In the genomic region with DNA sequence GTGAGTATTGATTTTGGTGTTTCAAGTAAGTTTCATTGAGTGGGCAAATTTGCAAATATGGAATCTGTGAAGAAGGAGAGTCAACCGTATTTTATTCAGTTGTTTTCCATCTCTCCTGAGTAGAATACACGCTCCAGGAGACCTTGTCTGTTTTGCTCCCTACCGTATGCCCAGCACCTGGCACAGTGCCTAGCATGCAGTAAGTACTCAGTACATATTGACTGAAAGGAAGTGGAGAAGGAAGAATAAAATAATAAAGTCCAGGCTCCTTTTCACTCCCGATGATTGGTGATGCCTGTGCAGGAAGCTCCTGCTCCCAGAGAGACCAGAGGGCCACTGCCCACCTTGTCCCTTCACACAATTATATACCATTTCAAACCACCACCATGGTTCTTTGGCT, we compare ENCODE assay signal across 12 cellular contexts. TPM values are rescaled to one million over a fixed set of nuclear protein-coding genes. Genes with fewer than 3 reads are reported as not detected.
DNase-seq lines count a peak whose midpoint lies in the region; ATAC-seq and TF ChIP-seq lines count a peak whose summit lies in the region.
"Had no signal": no experiment of that assay in that cellular context is flagged by ENCODE, and none has a peak within 500 bp of the region (broad histone marks: within the 10 kb centered on the region; RNA-seq: fewer than 3 reads in every experiment).

No MANE protein-coding gene starts in this region.

- no peaks in the 10 kb centered on the region for H3K9me3 Mint-ChIP-seq in activated T-cell treated with anti-CD3 and anti-CD28 coated beads, Interleukin-2, amount 50 U/mL, for 4 hours
- H3K9me3 Mint-ChIP-seq: naive thymus-derived CD8-positive, alpha-beta T cell; T-helper 2 cell treated with Interferon-gamma antibody and Interleukin-4, amounts not matched to agents 5 μg/mL and 100 μg/mL, for 36 hours had no signal

- DNase-seq in DMS 273 (lab: John Stamatoyannopoulos, UW; ENCODE audit: unreplicated experiment) = peak; percentile 53
- no peak for DNase-seq in DMS 273 treated with DMSO at 0.1 percent for 48 hours (lab: John Stamatoyannopoulos, UW)
- peak; percentile 78 for DNase-seq in NCI-H446 treated with DMSO at 0.1 percent for 48 hours (lab: John Stamatoyannopoulos, UW)
- DNase-seq in colonic mucosa = peak; percentile 77
- no peak for DNase-seq in activated effector memory CD4-positive, alpha-beta T cell treated with Interleukin-2 at 50 U/mL for 16 hours
- DNase-seq in stimulated activated CD8-positive, alpha-beta memory T cell treated with anti-CD3 and anti-CD28 coated beads, Interleukin-4, amount 100 ng/mL, for 48 hours = no peak
- DNase-seq in activated T-cell treated with anti-CD3 and anti-CD28 coated beads, Interleukin-2, amount 50 U/mL, for 4 hours = no peak
- DNase-seq: 8988T; erythroblast; naive thymus-derived CD8-positive, alpha-beta T cell had no signal

- no peaks in the 10 kb centered on the region for H3K36me3 ChIP-seq in colonic mucosa

- H3K27me3 Mint-ChIP-seq in activated T-cell treated with anti-CD3 and anti-CD28 coated beads, Interleukin-2, amount 50 U/mL, for 4 hours (ENCODE audit: low read depth) = peaks cover 2% of the 10 kb centered on the region

- no peaks in the 10 kb centered on the region for H3K27me3 ChIP-seq in colonic mucosa

- no peaks in the 10 kb centered on the region for H3K36me3 Mint-ChIP-seq in activated T-cell treated with anti-CD3 and anti-CD28 coated beads, Interleukin-2, amount 50 U/mL, for 4 hours (ENCODE audit: insufficient read depth)
- H3K36me3 Mint-ChIP-seq: naive thymus-derived CD8-positive, alpha-beta T cell had no signal

- no peaks in the 10 kb centered on the region for H3K9me3 ChIP-seq in colonic mucosa

- no peak overlapping the region for H3K9ac ChIP-seq in colonic mucosa (ENCODE audit: low read depth in 2 of 2, low read length in 2 of 2)

- no peak overlapping the region for H3K4me3 Mint-ChIP-seq in activated T-cell treated with anti-CD3 and anti-CD28 coated beads, Interleukin-2, amount 50 U/mL, for 4 hours
- H3K4me3 Mint-ChIP-seq: naive thymus-derived CD8-positive, alpha-beta T cell; T-helper 2 cell treated with Interferon-gamma antibody and Interleukin-4, amounts not matched to agents 5 μg/mL and 100 μg/mL, for 36 hours had no signal

- intact Hi-C loops in colonic mucosa (cut with DNase I) = no loop called here

- H3K4me1 Mint-ChIP-seq in activated T-cell treated with anti-CD3 and anti-CD28 coated beads, Interleukin-2, amount 50 U/mL, for 4 hours (ENCODE audit: low read depth) = peaks cover 25% of the 10 kb centered on the region

- H3K4me1 ChIP-seq in colonic mucosa = no peaks in the 10 kb centered on the region

- no peak for TF ChIP-seq CTCF in colonic mucosa (IDR thresholded peaks at IDR 0.05)

- H3K27ac ChIP-seq in colonic mucosa (peak overlapping the region; percentile 26), temporal lobe (ENCODE audit: low read depth, low read length) (peak overlapping the region; percentile 92)

- no peak overlapping the region for H3K4me3 ChIP-seq in colonic mucosa

- ATAC-seq in activated T-cell treated with anti-CD3 and anti-CD28 coated beads, Interleukin-2, amount 50 U/mL, for 4 hours = no peak
- ATAC-seq: naive thymus-derived CD8-positive, alpha-beta T cell had no signal

RNA-seq across cellular contexts. Expression of gene NEK2, which starts 59.4 kb away (rescaled TPM):
- total RNA-seq in colonic mucosa = 10 to 100 TPM in 1 of 2 donors, 1 to 10 TPM in 1; 9.3 to 31.2 TPM
- total RNA-seq in temporal lobe = 3.0 TPM
- total RNA-seq in activated T-cell treated with anti-CD3 and anti-CD28 coated beads, Interleukin-2, amount 50 U/mL, for 4 hours = 1 to 10 TPM; 1.2 to 2.0 (median 2.0) TPM

Comparison
In these comparisons a context has a peak if more than half of its experiments do, and no peak if none do; other contexts are left out.
1. DNase-seq: peak in DMS 273 (single experiment), NCI-H446 treated with DMSO at 0.1 percent for 48 hours (single experiment) and colonic mucosa (single experiment); none in DMS 273 treated with DMSO at 0.1 percent for 48 hours (single experiment), activated effector memory CD4-positive, alpha-beta T cell treated with Interleukin-2 at 50 U/mL for 16 hours (single experiment), stimulated activated CD8-positive, alpha-beta memory T cell treated with anti-CD3 and anti-CD28 coated beads, Interleukin-4, amount 100 ng/mL, for 48 hours (single experiment) and activated T-cell treated with anti-CD3 and anti-CD28 coated beads, Interleukin-2, amount 50 U/mL, for 4 hours (single experiment).